In genomic region chr10:100350914-100351485, GRCh38 we compare ENCODE assay signal across 13 cellular contexts. TPM values are rescaled to one million over a fixed set of nuclear protein-coding genes. Genes with fewer than 3 reads are reported as not detected.
A peak's percentile ranks its signal among the peaks of the same experiment; 100 is the strongest.
DNase-seq lines count a peak whose midpoint lies in the region; ATAC-seq and TF ChIP-seq lines count a peak whose summit lies in the region.
"Had no signal": no experiment of that assay in that cellular context is flagged by ENCODE, and none has a peak within 500 bp of the region (broad histone marks: within the 10 kb centered on the region; RNA-seq: fewer than 3 reads in every experiment).

No MANE protein-coding gene starts in this region.

- intact Hi-C loops in PC-9 (cut with micrococcal nuclease; ENCODE audit: unreplicated experiment), result no loop called here
- intact Hi-C loops in psoas muscle (cut with DNase I), result no loop called here
- intact Hi-C loops in Right ventricle myocardium inferior (cut with DNase I), result no loop called here

- H3K9me3 Mint-ChIP-seq in endothelial cell (ENCODE audit: unreplicated experiment), result no peaks in the 10 kb centered on the region

- H3K79me2 ChIP-seq in DOHH2 (ENCODE audit: control insufficient read depth, low read length) (peaks cover 97% of the 10 kb centered on the region), PC-9 (ENCODE audit: low read depth) (peaks cover 82% of the 10 kb centered on the region)

- H2AFZ ChIP-seq in PC-9 (no peak overlapping the region), neuronal stem cell (ENCODE audit: low read length) (no peak overlapping the region)

- peaks cover 6% of the 10 kb centered on the region for H3K27me3 Mint-ChIP-seq in endothelial cell (ENCODE audit: unreplicated experiment)

- H3K27ac ChIP-seq in DOHH2 (ENCODE audit: low read depth, low read length) (peak overlapping the region; percentile 17; the same call in 1 of the 2 replicates), PC-9 (no peak overlapping the region), neuronal stem cell (replicated peaks; ENCODE audit: low read length) (no peak overlapping the region), psoas muscle (no peak overlapping the region)

- H3K79me1 ChIP-seq in neuronal stem cell (ENCODE audit: low read depth, low read length), result peaks cover 9% of the 10 kb centered on the region

- H3F3A ChIP-seq in DOHH2 (ENCODE audit: control insufficient read depth, insufficient read depth) (peaks cover 14% of the 10 kb centered on the region; the same call in 1 of the 2 replicates), PC-9 (ENCODE audit: insufficient read depth, low read depth) (peaks cover 27% of the 10 kb centered on the region; the same call in 1 of the 2 replicates)

- H2BK12ac ChIP-seq in neuronal stem cell (ENCODE audit: low read length), result no peak overlapping the region

- H3K23ac ChIP-seq in neuronal stem cell (ENCODE audit: low read depth, low read length, poor library complexity), result no peak overlapping the region

- no peak overlapping the region for H2BK15ac ChIP-seq in neuronal stem cell (ENCODE audit: low read length)

- no peak overlapping the region for H2AK5ac ChIP-seq in neuronal stem cell (ENCODE audit: low read depth, low read length)

- H4K91ac ChIP-seq in neuronal stem cell (ENCODE audit: low read depth, low read length, poor library complexity), result no peak overlapping the region

- POLR2A ChIA-PET in PC-9 (lab: Charles Lee; ENCODE audit: unreplicated experiment), result interaction anchor here (0.7 kb wide), 1 partner anchor 20 kb away, joined by 6 read pairs; no protein-coding TSS in a partner anchor

- peak overlapping the region; percentile 99 for H3K4me3 Mint-ChIP-seq in endothelial cell (ENCODE audit: unreplicated experiment)

- H3K4me2 ChIP-seq in DOHH2 (ENCODE audit: low read length), result peak overlapping the region; percentile 75
- peak overlapping the region; percentile 87 for H3K4me2 ChIP-seq in PC-9
- H3K4me2 ChIP-seq in neuronal stem cell (ENCODE audit: insufficient read depth, low read length, poor library complexity, severe bottlenecking), result peak overlapping the region; percentile 74

- no peak overlapping the region for H4K8ac ChIP-seq in neuronal stem cell (ENCODE audit: low read depth, low read length)

- no peak overlapping the region for H3K18ac ChIP-seq in neuronal stem cell (ENCODE audit: low read length)

- no TSS peak for BruUV-seq in PC-9 (replicated peaks; lab: Mats Ljungman, UMichigan)

- H3K27me3 ChIP-seq in DOHH2 (ENCODE audit: control insufficient read depth, low read length) (no peaks in the 10 kb centered on the region), PC-9 (ENCODE audit: insufficient read depth, low read depth) (no peaks in the 10 kb centered on the region), neuronal stem cell (ENCODE audit: control insufficient read depth in 3 of 3, insufficient read depth in 3 of 3, low read depth in 1 of 3, low read length in 3 of 3) (no peaks in the 10 kb centered on the region), psoas muscle (ENCODE audit: insufficient read depth in 3 of 3, low read length in 2 of 3) (peaks cover 3 to 54% (median 15%) of the 10 kb centered on the region in 3 donors)

- ATAC-seq in psoas muscle, result no peak
- no peak for ATAC-seq in GM19395 (IDR thresholded peaks at IDR 0.05; ENCODE audit: unreplicated experiment)
- no peak for ATAC-seq in Right ventricle myocardium inferior
- ATAC-seq: left ventricle myocardium superior had no signal

- no CpG with 5 or more reads among the region's 5 CpGs for WGBS in neuronal stem cell (ENCODE audit: extremely low coverage in 2 of 2, insufficient read length in 2 of 2, insufficient replicate concordance in 1 of 2), 2 donors
- 91 to 93% (median 93%) methylated on average over 5 of the region's 5 CpGs for WGBS in psoas muscle, 3 donors

- H3K9me2 ChIP-seq in DOHH2 (replicated peaks; ENCODE audit: control insufficient read depth, low read length) (no peaks in the 10 kb centered on the region), PC-9 (ENCODE audit: insufficient read depth) (no peaks in the 10 kb centered on the region)

- no peak overlapping the region for H3K9ac ChIP-seq in neuronal stem cell (ENCODE audit: low read depth, low read length, poor library complexity)

- H3K4me1 ChIP-seq in DOHH2 (ENCODE audit: control insufficient read depth, low read length) (peaks cover 56% of the 10 kb centered on the region), PC-9 (replicated peaks; ENCODE audit: insufficient read depth) (peaks cover 37% of the 10 kb centered on the region), neuronal stem cell (ENCODE audit: control insufficient read depth in 2 of 2, insufficient read depth in 1 of 2, low read depth in 1 of 2, low read length in 2 of 2) (peaks cover 30 to 33% of the 10 kb centered on the region in 2 donors), psoas muscle (peaks cover 4% of the 10 kb centered on the region)

- DNase-seq in PC-9 (no peak), endothelial cell (ENCODE audit: low spot score) (no peak), neuronal stem cell (ENCODE audit: low spot score) (no peak), psoas muscle (no peak), NCI-H2107 (lab: John Stamatoyannopoulos, UW) (no peak), Right ventricle myocardium inferior (ENCODE audit: missing footprints) (no peak)
- DNase-seq: activated CD8-positive, alpha-beta memory T cell treated with anti-CD3 and anti-CD28 coated beads, Interleukin-2, amount 50 U/mL, for 48 hours; left ventricle myocardium superior; NCI-H2171 treated with DMSO at 0.1 percent for 48 hours had no signal

- peaks cover 80% of the 10 kb centered on the region for H3K4me1 Mint-ChIP-seq in endothelial cell (ENCODE audit: unreplicated experiment)

- H3K27ac Mint-ChIP-seq in endothelial cell (ENCODE audit: unreplicated experiment), result peak overlapping the region; percentile 92

- no peak overlapping the region for H2BK5ac ChIP-seq in neuronal stem cell (ENCODE audit: low read length)

- H3K4me3 ChIP-seq in DOHH2 (ENCODE audit: low read length), result peak overlapping the region; percentile 90
- H3K4me3 ChIP-seq in PC-9, result peak overlapping the region; percentile 84; the same call in 1 of the 2 replicates
- H3K4me3 ChIP-seq in neuronal stem cell (ENCODE audit: low read length in 2 of 2), result peak overlapping the region; percentile 63 to 96
- H3K4me3 ChIP-seq in psoas muscle, result no peak overlapping the region

- H2BK120ac ChIP-seq in neuronal stem cell (ENCODE audit: low read depth, low read length), result no peak overlapping the region

- CTCF ChIA-PET in PC-9 (lab: Charles Lee), result no interaction called here

- no peak for TF ChIP-seq CTCF in DOHH2 (IDR thresholded peaks at IDR 0.05; ENCODE audit: low read depth, low read length, poor library complexity, severe bottlenecking)
- TF ChIP-seq CTCF in PC-9 (conservative IDR thresholded peaks at IDR 0.05), result no peak
- no peak for TF ChIP-seq CTCF in endothelial cell (IDR thresholded peaks at IDR 0.05; ENCODE audit: unreplicated experiment)
- TF ChIP-seq CTCF in psoas muscle (IDR thresholded peaks at IDR 0.05), result no peak

- peaks cover 90% of the 10 kb centered on the region for H3K36me3 ChIP-seq in DOHH2 (ENCODE audit: control insufficient read depth, low read length)
- H3K36me3 ChIP-seq in PC-9 (ENCODE audit: low read depth), result peaks cover 62% of the 10 kb centered on the region
- peaks cover 75 to 83% of the 10 kb centered on the region in 2 donors for H3K36me3 ChIP-seq in neuronal stem cell (replicated peaks in 1 of 2; ENCODE audit: control insufficient read depth in 2 of 2, insufficient read depth in 2 of 2, low read length in 2 of 2)
- H3K36me3 ChIP-seq in psoas muscle (ENCODE audit: insufficient read depth in 1 of 2, low read depth in 1 of 2), result no peaks in the 10 kb centered on the region

- no peak overlapping the region for H3K14ac ChIP-seq in neuronal stem cell (ENCODE audit: low read length)

- peaks cover 76% of the 10 kb centered on the region for H3K36me3 Mint-ChIP-seq in endothelial cell (ENCODE audit: low read depth, unreplicated experiment)

- H4K20me1 ChIP-seq in DOHH2 (ENCODE audit: control insufficient read depth, insufficient read depth, low read depth, low read length) (peaks cover 73% of the 10 kb centered on the region), PC-9 (ENCODE audit: insufficient read depth) (peaks cover 22% of the 10 kb centered on the region)

- H3K4ac ChIP-seq in neuronal stem cell (ENCODE audit: low read length), result no peak overlapping the region

- no peaks in the 10 kb centered on the region for H3K9me3 ChIP-seq in DOHH2 (ENCODE audit: control insufficient read depth, insufficient read depth, low read length)
- H3K9me3 ChIP-seq in PC-9 (ENCODE audit: insufficient read depth, low read depth), result no peaks in the 10 kb centered on the region
- peaks cover 0 to 42% of the 10 kb centered on the region in 2 donors for H3K9me3 ChIP-seq in neuronal stem cell (replicated peaks in 1 of 2; ENCODE audit: control insufficient read depth in 2 of 2, insufficient read depth in 1 of 2, low read depth in 1 of 2, low read length in 2 of 2)
- no peaks in the 10 kb centered on the region for H3K9me3 ChIP-seq in psoas muscle

RNA-seq across cellular contexts. Expression of gene SCD, which starts 4.0 kb away (rescaled TPM):
- total RNA-seq in PC-9 (2021) (220 and 518 TPM in 2 replicates), endothelial cell (ENCODE audit: unreplicated experiment) (627 TPM), psoas muscle (10 to 100 TPM in 3 of 4 donors, 1 to 10 TPM in 1; 2.3 to 18.4 (median 12.8) TPM), Right ventricle myocardium inferior (53.6 TPM)
- 373 TPM for polyA plus RNA-seq in neuronal stem cell (2013, experiment 1 of 2)
- 380 TPM for polyA plus RNA-seq in neuronal stem cell (2013, experiment 2 of 2)
- 1 to 10 TPM; 1.1 to 9.5 (median 2.1) TPM for polyA plus RNA-seq in psoas muscle

RNA-seq across cellular contexts. Expression of gene PKD2L1, which starts 21.0 kb away (rescaled TPM):
- total RNA-seq in PC-9 (2021) (not detected in 2 replicates), endothelial cell (ENCODE audit: unreplicated experiment) (0.44 TPM), psoas muscle (not detected), Right ventricle myocardium inferior (not detected)
- 0.01 TPM for polyA plus RNA-seq in neuronal stem cell (2013, experiment 1 of 2)
- polyA plus RNA-seq in neuronal stem cell (2013, experiment 2 of 2), result 0.10 TPM
- not detected for polyA plus RNA-seq in psoas muscle
- total RNA-seq: Daoy, left ventricle myocardium superior, SK-MEL-5 had no signal
